ENCODE assay signal across 14 cellular contexts in genomic region chr10:43377393-43377883, GRCh38. TPM values are rescaled to one million over a fixed set of nuclear protein-coding genes. Genes with fewer than 3 reads are reported as not detected.
DNase-seq lines count a peak whose midpoint lies in the region; ATAC-seq, FAIRE-seq and TF ChIP-seq lines count a peak whose summit lies in the region.
"Had no signal": no experiment of that assay in that cellular context is flagged by ENCODE, and none has a peak within 500 bp of the region (broad histone marks: within the 10 kb centered on the region; RNA-seq: fewer than 3 reads in every experiment).

No MANE protein-coding gene starts in this region.

- TF ChIP-seq POLR2A in vagina (IDR thresholded peaks at IDR 0.05) = no peak

- intact Hi-C loops in lower lobe of right lung (cut with DNase I) (no loop called here), vagina (cut with DNase I) (no loop called here)

- no peaks in the 10 kb centered on the region for H3K9me3 Mint-ChIP-seq in type B pancreatic cell
- H3K9me3 Mint-ChIP-seq in T-helper 2 cell treated with Interferon-gamma antibody and Interleukin-4, amounts not matched to agents 5 μg/mL and 100 μg/mL, for 36 hours = no peaks in the 10 kb centered on the region
- H3K9me3 Mint-ChIP-seq: activated naive CD4-positive, alpha-beta T cell treated with anti-CD3 and anti-CD28 coated beads, Interleukin-2, amount 10 ng/mL, durations not matched to agents 7 days and 5 days; CD4-positive, CD25-positive, alpha-beta regulatory T cell; effector memory CD8-positive, alpha-beta T cell had no signal

- H3K4me1 ChIP-seq in lower lobe of right lung (no peaks in the 10 kb centered on the region), vagina (no peaks in the 10 kb centered on the region)

- H3K27me3 ChIP-seq in bronchial epithelial cell (ENCODE audit: control insufficient read depth, insufficient read depth, low read length) (no peaks in the 10 kb centered on the region), lower lobe of right lung (ENCODE audit: low read depth) (no peaks in the 10 kb centered on the region), vagina (no peaks in the 10 kb centered on the region)
- H3K27me3 ChIP-seq: ovary had no signal

- DNase-seq in HFF-Myc (ENCODE audit: extremely low read depth, low read depth) = no peak
- peak; percentile 28 for DNase-seq in bronchial epithelial cell (ENCODE audit: low read depth)
- peak; percentile 61 for DNase-seq in lower lobe of right lung
- DNase-seq in type B pancreatic cell (ENCODE audit: extremely low spot score, unreplicated experiment) = no peak
- no peak for DNase-seq in NCI-H1436 (lab: John Stamatoyannopoulos, UW)
- DNase-seq in T-helper 2 cell treated with Interferon-gamma antibody and Interleukin-4, amounts not matched to agents 5 μg/mL and 100 μg/mL, for 36 hours (ENCODE audit: low spot score) = no peak
- no peak for DNase-seq in vagina (ENCODE audit: extremely low spot score in 2 of 2)
- DNase-seq: activated CD4-positive, alpha-beta T cell treated with anti-CD3 and anti-CD28 coated beads for 1 hour; activated naive CD4-positive, alpha-beta T cell treated with anti-CD3 and anti-CD28 coated beads, Interleukin-2, amount 10 ng/mL, durations not matched to agents 7 days and 5 days; CD4-positive, CD25-positive, alpha-beta regulatory T cell; effector memory CD8-positive, alpha-beta T cell; EL had no signal

- H3K27me3 Mint-ChIP-seq in type B pancreatic cell = no peaks in the 10 kb centered on the region
- H3K27me3 Mint-ChIP-seq in T-helper 2 cell treated with Interferon-gamma antibody and Interleukin-4, amounts not matched to agents 5 μg/mL and 100 μg/mL, for 36 hours (ENCODE audit: low read depth) = no peaks in the 10 kb centered on the region
- H3K27me3 Mint-ChIP-seq: CD4-positive, CD25-positive, alpha-beta regulatory T cell; effector memory CD8-positive, alpha-beta T cell had no signal

- H3K9me3 ChIP-seq in lower lobe of right lung (no peaks in the 10 kb centered on the region), vagina (no peaks in the 10 kb centered on the region)
- H3K9me3 ChIP-seq: ovary had no signal

- H3K4me3 ChIP-seq in HFF-Myc (replicated peaks; ENCODE audit: low read depth, low read length) = no peak overlapping the region
- no peak overlapping the region for H3K4me3 ChIP-seq in bronchial epithelial cell (ENCODE audit: low read depth, low read length)
- no peak overlapping the region for H3K4me3 ChIP-seq in lower lobe of right lung
- H3K4me3 ChIP-seq in vagina = no peak overlapping the region
- H3K4me3 ChIP-seq: ovary had no signal

- peak overlapping the region; percentile 85 for H3K27ac Mint-ChIP-seq in type B pancreatic cell
- H3K27ac Mint-ChIP-seq in T-helper 2 cell treated with Interferon-gamma antibody and Interleukin-4, amounts not matched to agents 5 μg/mL and 100 μg/mL, for 36 hours = no peak overlapping the region

- H3K4me3 Mint-ChIP-seq in type B pancreatic cell = no peak overlapping the region
- H3K4me3 Mint-ChIP-seq in T-helper 2 cell treated with Interferon-gamma antibody and Interleukin-4, amounts not matched to agents 5 μg/mL and 100 μg/mL, for 36 hours = no peak overlapping the region
- H3K4me3 Mint-ChIP-seq: activated naive CD4-positive, alpha-beta T cell treated with anti-CD3 and anti-CD28 coated beads, Interleukin-2, amount 10 ng/mL, durations not matched to agents 7 days and 5 days; CD4-positive, CD25-positive, alpha-beta regulatory T cell; effector memory CD8-positive, alpha-beta T cell had no signal

- no peak for FAIRE-seq in bronchial epithelial cell (lab: Jason Lieb, UNC)
- FAIRE-seq: GM12892 had no signal

- TF ChIP-seq CTCF in HFF-Myc (IDR thresholded peaks at IDR 0.05; ENCODE audit: low read depth, low read length, missing control alignments) = peak; percentile 3
- TF ChIP-seq CTCF in bronchial epithelial cell (IDR thresholded peaks at IDR 0.05; ENCODE audit: insufficient read depth, low read length, severe bottlenecking) = peak; percentile 54
- peak; percentile 28 for TF ChIP-seq CTCF in lower lobe of right lung (IDR thresholded peaks at IDR 0.05)
- TF ChIP-seq CTCF in type B pancreatic cell (conservative IDR thresholded peaks at IDR 0.05) = peak; percentile 45
- no peak for TF ChIP-seq CTCF in vagina (IDR thresholded peaks at IDR 0.05)

- H3K27ac ChIP-seq in lower lobe of right lung (peak overlapping the region; percentile 46), vagina (no peak overlapping the region)
- H3K27ac ChIP-seq: ovary had no signal

- ATAC-seq in lower lobe of right lung = peak; percentile 79 to 87
- ATAC-seq: effector memory CD8-positive, alpha-beta T cell had no signal

- H3K36me3 ChIP-seq in bronchial epithelial cell (ENCODE audit: control insufficient read depth, insufficient read depth, low read length) (no peaks in the 10 kb centered on the region), lower lobe of right lung (no peaks in the 10 kb centered on the region), vagina (no peaks in the 10 kb centered on the region)
- H3K36me3 ChIP-seq: ovary had no signal

- H3K36me3 Mint-ChIP-seq in type B pancreatic cell = no peaks in the 10 kb centered on the region
- H3K36me3 Mint-ChIP-seq in T-helper 2 cell treated with Interferon-gamma antibody and Interleukin-4, amounts not matched to agents 5 μg/mL and 100 μg/mL, for 36 hours (ENCODE audit: low read depth) = no peaks in the 10 kb centered on the region
- H3K36me3 Mint-ChIP-seq: activated naive CD4-positive, alpha-beta T cell treated with anti-CD3 and anti-CD28 coated beads, Interleukin-2, amount 10 ng/mL, durations not matched to agents 7 days and 5 days; CD4-positive, CD25-positive, alpha-beta regulatory T cell had no signal

- peaks cover 9% of the 10 kb centered on the region for H3K4me1 Mint-ChIP-seq in type B pancreatic cell (ENCODE audit: unreplicated experiment)
- H3K4me1 Mint-ChIP-seq in T-helper 2 cell treated with Interferon-gamma antibody and Interleukin-4, amounts not matched to agents 5 μg/mL and 100 μg/mL, for 36 hours (ENCODE audit: low read depth) = peaks cover 3% of the 10 kb centered on the region

RNA-seq across cellular contexts. Expression of gene FXYD4, which starts 6.0 kb away (rescaled TPM):
- total RNA-seq in bronchial epithelial cell (not detected in 2 replicates), lower lobe of right lung (not detected), type B pancreatic cell (ENCODE audit: low replicate concordance) (0.97 and 3.1 TPM in 2 replicates), vagina (not detected)
- total RNA-seq: CD4-positive, CD25-positive, alpha-beta regulatory T cell; ovary had no signal

RNA-seq across cellular contexts. Expression of gene HNRNPF, which starts 31.5 kb away (rescaled TPM):
- total RNA-seq in bronchial epithelial cell = 307 and 351 TPM in 2 replicates
- 173 TPM for total RNA-seq in lower lobe of right lung
- 220 and 287 TPM in 2 replicates for total RNA-seq in type B pancreatic cell (ENCODE audit: low replicate concordance)
- total RNA-seq in vagina = 150 TPM

RNA-seq across cellular contexts. Expression of gene ZNF487, which starts 59.5 kb away (rescaled TPM):
- total RNA-seq in bronchial epithelial cell = 2.1 and 3.2 TPM in 2 replicates
- total RNA-seq in lower lobe of right lung = 5.0 TPM
- 3.5 and 6.4 TPM in 2 replicates for total RNA-seq in type B pancreatic cell (ENCODE audit: low replicate concordance)
- total RNA-seq in vagina = 4.2 TPM

Comparison
In these comparisons a context has a peak if more than half of its experiments do, and no peak if none do; other contexts are left out.
1. DNase-seq: peak in bronchial epithelial cell (single experiment) and lower lobe of right lung (single experiment); none in HFF-Myc (single experiment), type B pancreatic cell (single experiment), NCI-H1436 (single experiment), T-helper 2 cell treated with Interferon-gamma antibody and Interleukin-4, amounts not matched to agents 5 μg/mL and 100 μg/mL, for 36 hours (single experiment) and vagina (0 of 2).
2. CTCF ChIP-seq: peak in HFF-Myc (single experiment), bronchial epithelial cell (single experiment), lower lobe of right lung (single experiment) and type B pancreatic cell (single experiment); none in vagina (0 of 3).